1 cellular context compared by ENCODE assay signal in genomic region chr11:46295312-46295995, GRCh38.
TF ChIP-seq lines count a peak whose summit lies in the region.

No MANE protein-coding gene starts in this region.

TF ChIP-seq in K562, 482 proteins besides CTCF, POLR2A, EP300 and RAD21 (continued from another document and continues in another):
- TF ChIP-seq, protein P1, sequence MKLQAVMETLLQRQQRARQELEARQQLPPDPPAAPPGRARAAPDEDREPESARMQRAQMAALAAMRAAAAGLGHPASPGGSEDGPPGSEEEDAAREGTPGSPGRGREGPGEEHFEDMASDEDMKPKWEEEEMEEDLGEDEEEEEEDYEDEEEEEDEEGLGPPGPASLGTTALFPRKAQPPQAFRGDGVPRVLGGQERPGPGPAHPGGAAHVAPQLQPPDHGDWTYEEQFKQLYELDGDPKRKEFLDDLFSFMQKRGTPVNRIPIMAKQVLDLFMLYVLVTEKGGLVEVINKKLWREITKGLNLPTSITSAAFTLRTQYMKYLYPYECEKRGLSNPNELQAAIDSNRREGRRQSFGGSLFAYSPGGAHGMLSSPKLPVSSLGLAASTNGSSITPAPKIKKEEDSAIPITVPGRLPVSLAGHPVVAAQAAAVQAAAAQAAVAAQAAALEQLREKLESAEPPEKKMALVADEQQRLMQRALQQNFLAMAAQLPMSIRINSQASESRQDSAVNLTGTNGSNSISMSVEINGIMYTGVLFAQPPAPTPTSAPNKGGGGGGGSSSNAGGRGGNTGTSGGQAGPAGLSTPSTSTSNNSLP (IDR thresholded peaks at IDR 0.05; ENCODE audit: borderline replicate concordance, low read depth, low read length): no peak
- TF ChIP-seq RNF219 (CRISPR knock-in tag; IDR thresholded peaks at IDR 0.05) (no peak), EGR1 (conservative IDR thresholded peaks at IDR 0.05) (peak; percentile 75), ZNF445 (CRISPR knock-in tag; IDR thresholded peaks at IDR 0.05; ENCODE audit: low read depth) (no peak), CBFA2T2 (conservative IDR thresholded peaks at IDR 0.05) (no peak), GTF3C2 (IDR thresholded peaks at IDR 0.05; ENCODE audit: borderline replicate concordance, extremely low read depth, insufficient read length) (no peak), SP1 (CRISPR knock-in tag; IDR thresholded peaks at IDR 0.05) (peak; percentile 57), ZNF444 (CRISPR knock-in tag; IDR thresholded peaks at IDR 0.05) (no peak), BRCA1 (IDR thresholded peaks at IDR 0.05) (no peak), BRCA1 (CRISPR knock-in tag; IDR thresholded peaks at IDR 0.05) (no peak), CBX1 (IDR thresholded peaks at IDR 0.05; ENCODE audit: low read depth) (0 out of 2 replicates have a peak, but pooled peaks have one; percentile 50), U2AF1 (optimal IDR thresholded peaks at IDR 0.05; ENCODE audit: low read depth, low read length) (no peak), LCOR (CRISPR knock-in tag; IDR thresholded peaks at IDR 0.05) (peak; percentile 67; the same call in 1 of the 2 replicates), XRCC5 (IDR thresholded peaks at IDR 0.05; ENCODE audit: low read depth, low read length) (peak; percentile 61), ZNF217 (CRISPR knock-in tag; IDR thresholded peaks at IDR 0.05) (no peak), POLR2B (IDR thresholded peaks at IDR 0.05; ENCODE audit: low read depth, partially characterized antibody) (peak; percentile 28), TAF1 (IDR thresholded peaks at IDR 0.05; ENCODE audit: control insufficient read depth, extremely low read depth, insufficient read depth, low read length, severe bottlenecking) (peak; percentile 57), CREM (IDR thresholded peaks at IDR 0.05; ENCODE audit: low read depth) (peak; percentile 33; the same call in 1 of the 2 replicates), RBM15 (IDR thresholded peaks at IDR 0.05; ENCODE audit: insufficient read depth, low read length) (no peak), FOXK2 (conservative IDR thresholded peaks at IDR 0.05 in 1 of 2, IDR thresholded peaks at IDR 0.05 in 1 of 2; ENCODE audit: low read depth in 2 of 2) (no peak), ZNF507 (tag; conservative IDR thresholded peaks at IDR 0.05) (no peak), SMAD2 (IDR thresholded peaks at IDR 0.05; ENCODE audit: low read depth, low read length) (no peak), SP2 (IDR thresholded peaks at IDR 0.05; ENCODE audit: extremely low read depth, low read depth, low read length, poor library complexity, severe bottlenecking) (peak; percentile 52), MYC (IDR thresholded peaks at IDR 0.05; ENCODE audit: low read depth, low read length) (peak; percentile 61), MYC (CRISPR knock-in tag; IDR thresholded peaks at IDR 0.05; ENCODE audit: borderline replicate concordance, low read depth) (no peak), MAFF (IDR thresholded peaks at IDR 0.05; ENCODE audit: low read length) (no peak), RBBP5 (IDR thresholded peaks at IDR 0.05; ENCODE audit: borderline replicate concordance, insufficient read depth, low read length, poor library complexity, severe bottlenecking) (no peak), KLF1 (tag; IDR thresholded peaks at IDR 0.05) (peak; percentile 70), NR2C2 (CRISPR knock-in tag; IDR thresholded peaks at IDR 0.05) (no peak), NR2C2 (tag; IDR thresholded peaks at IDR 0.05) (no peak)
- TF ChIP-seq, protein P2, sequence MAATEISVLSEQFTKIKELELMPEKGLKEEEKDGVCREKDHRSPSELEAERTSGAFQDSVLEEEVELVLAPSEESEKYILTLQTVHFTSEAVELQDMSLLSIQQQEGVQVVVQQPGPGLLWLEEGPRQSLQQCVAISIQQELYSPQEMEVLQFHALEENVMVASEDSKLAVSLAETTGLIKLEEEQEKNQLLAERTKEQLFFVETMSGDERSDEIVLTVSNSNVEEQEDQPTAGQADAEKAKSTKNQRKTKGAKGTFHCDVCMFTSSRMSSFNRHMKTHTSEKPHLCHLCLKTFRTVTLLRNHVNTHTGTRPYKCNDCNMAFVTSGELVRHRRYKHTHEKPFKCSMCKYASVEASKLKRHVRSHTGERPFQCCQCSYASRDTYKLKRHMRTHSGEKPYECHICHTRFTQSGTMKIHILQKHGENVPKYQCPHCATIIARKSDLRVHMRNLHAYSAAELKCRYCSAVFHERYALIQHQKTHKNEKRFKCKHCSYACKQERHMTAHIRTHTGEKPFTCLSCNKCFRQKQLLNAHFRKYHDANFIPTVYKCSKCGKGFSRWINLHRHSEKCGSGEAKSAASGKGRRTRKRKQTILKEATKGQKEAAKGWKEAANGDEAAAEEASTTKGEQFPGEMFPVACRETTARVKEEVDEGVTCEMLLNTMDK (IDR thresholded peaks at IDR 0.05; ENCODE audit: borderline replicate concordance, insufficient read depth, low read depth, low read length, poor library complexity, severe bottlenecking): no peak
- TF ChIP-seq, protein P3, sequence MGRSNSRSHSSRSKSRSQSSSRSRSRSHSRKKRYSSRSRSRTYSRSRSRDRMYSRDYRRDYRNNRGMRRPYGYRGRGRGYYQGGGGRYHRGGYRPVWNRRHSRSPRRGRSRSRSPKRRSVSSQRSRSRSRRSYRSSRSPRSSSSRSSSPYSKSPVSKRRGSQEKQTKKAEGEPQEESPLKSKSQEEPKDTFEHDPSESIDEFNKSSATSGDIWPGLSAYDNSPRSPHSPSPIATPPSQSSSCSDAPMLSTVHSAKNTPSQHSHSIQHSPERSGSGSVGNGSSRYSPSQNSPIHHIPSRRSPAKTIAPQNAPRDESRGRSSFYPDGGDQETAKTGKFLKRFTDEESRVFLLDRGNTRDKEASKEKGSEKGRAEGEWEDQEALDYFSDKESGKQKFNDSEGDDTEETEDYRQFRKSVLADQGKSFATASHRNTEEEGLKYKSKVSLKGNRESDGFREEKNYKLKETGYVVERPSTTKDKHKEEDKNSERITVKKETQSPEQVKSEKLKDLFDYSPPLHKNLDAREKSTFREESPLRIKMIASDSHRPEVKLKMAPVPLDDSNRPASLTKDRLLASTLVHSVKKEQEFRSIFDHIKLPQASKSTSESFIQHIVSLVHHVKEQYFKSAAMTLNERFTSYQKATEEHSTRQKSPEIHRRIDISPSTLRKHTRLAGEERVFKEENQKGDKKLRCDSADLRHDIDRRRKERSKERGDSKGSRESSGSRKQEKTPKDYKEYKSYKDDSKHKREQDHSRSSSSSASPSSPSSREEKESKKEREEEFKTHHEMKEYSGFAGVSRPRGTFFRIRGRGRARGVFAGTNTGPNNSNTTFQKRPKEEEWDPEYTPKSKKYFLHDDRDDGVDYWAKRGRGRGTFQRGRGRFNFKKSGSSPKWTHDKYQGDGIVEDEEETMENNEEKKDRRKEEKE (IDR thresholded peaks at IDR 0.05; ENCODE audit: borderline replicate concordance in 1 of 2, control insufficient read depth in 1 of 2, low read depth in 2 of 2, low read length in 1 of 2): no peak
- TF ChIP-seq, protein P4, sequence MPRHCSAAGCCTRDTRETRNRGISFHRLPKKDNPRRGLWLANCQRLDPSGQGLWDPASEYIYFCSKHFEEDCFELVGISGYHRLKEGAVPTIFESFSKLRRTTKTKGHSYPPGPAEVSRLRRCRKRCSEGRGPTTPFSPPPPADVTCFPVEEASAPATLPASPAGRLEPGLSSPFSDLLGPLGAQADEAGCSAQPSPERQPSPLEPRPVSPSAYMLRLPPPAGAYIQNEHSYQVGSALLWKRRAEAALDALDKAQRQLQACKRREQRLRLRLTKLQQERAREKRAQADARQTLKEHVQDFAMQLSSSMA (CRISPR knock-in tag; IDR thresholded peaks at IDR 0.05): no peak
- TF ChIP-seq, protein P5, sequence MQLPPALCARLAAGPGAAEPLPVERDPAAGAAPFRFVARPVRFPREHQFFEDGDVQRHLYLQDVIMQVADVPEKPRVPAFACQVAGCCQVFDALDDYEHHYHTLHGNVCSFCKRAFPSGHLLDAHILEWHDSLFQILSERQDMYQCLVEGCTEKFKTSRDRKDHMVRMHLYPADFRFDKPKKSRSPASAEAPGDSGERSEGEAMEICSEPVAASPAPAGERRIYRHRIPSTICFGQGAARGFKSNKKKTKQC (CRISPR knock-in tag; IDR thresholded peaks at IDR 0.05): no peak
- TF ChIP-seq, protein P6, sequence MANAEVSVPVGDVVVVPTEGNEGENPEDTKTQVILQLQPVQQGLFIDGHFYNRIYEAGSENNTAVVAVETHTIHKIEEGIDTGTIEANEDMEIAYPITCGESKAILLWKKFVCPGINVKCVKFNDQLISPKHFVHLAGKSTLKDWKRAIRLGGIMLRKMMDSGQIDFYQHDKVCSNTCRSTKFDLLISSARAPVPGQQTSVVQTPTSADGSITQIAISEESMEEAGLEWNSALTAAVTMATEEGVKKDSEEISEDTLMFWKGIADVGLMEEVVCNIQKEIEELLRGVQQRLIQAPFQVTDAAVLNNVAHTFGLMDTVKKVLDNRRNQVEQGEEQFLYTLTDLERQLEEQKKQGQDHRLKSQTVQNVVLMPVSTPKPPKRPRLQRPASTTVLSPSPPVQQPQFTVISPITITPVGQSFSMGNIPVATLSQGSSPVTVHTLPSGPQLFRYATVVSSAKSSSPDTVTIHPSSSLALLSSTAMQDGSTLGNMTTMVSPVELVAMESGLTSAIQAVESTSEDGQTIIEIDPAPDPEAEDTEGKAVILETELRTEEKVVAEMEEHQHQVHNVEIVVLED (CRISPR knock-in tag; IDR thresholded peaks at IDR 0.05): 0 out of 2 replicates have a peak, but pooled peaks have one; percentile 22
- TF ChIP-seq, protein P7, sequence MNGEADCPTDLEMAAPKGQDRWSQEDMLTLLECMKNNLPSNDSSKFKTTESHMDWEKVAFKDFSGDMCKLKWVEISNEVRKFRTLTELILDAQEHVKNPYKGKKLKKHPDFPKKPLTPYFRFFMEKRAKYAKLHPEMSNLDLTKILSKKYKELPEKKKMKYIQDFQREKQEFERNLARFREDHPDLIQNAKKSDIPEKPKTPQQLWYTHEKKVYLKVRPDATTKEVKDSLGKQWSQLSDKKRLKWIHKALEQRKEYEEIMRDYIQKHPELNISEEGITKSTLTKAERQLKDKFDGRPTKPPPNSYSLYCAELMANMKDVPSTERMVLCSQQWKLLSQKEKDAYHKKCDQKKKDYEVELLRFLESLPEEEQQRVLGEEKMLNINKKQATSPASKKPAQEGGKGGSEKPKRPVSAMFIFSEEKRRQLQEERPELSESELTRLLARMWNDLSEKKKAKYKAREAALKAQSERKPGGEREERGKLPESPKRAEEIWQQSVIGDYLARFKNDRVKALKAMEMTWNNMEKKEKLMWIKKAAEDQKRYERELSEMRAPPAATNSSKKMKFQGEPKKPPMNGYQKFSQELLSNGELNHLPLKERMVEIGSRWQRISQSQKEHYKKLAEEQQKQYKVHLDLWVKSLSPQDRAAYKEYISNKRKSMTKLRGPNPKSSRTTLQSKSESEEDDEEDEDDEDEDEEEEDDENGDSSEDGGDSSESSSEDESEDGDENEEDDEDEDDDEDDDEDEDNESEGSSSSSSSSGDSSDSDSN (IDR thresholded peaks at IDR 0.05; ENCODE audit: borderline replicate concordance in 1 of 2, low read depth in 2 of 2, low read length in 2 of 2): peak in 1 of 2 experiments; percentile 63; a peak in 1 of 4 replicates
